1 cellular context compared by ENCODE assay signal in genomic region chr10:102432162-102432950, GRCh38.
TF ChIP-seq lines count a peak whose summit lies in the region.

Gene CUEDC2 (minus strand): TSS chr10:102432574. CDS start chr10:102425188, 7,386 bp downstream.

TF ChIP-seq in HepG2, 621 proteins besides CTCF, POLR2A, EP300 and RAD21 (continued from another document and continues in another):
- TF ChIP-seq HOMEZ (CRISPR knock-in tag; IDR thresholded peaks at IDR 0.05; ENCODE audit: low read depth) = 0 out of 2 replicates have a peak, but pooled peaks have one; percentile 15
- TF ChIP-seq AGO1 (IDR thresholded peaks at IDR 0.05; ENCODE audit: low read depth, low read length, poor library complexity, severe bottlenecking) = peak; percentile 68
- TF ChIP-seq THAP11 (CRISPR knock-in tag; IDR thresholded peaks at IDR 0.05) = peak; percentile 94
- TF ChIP-seq, protein P1, sequence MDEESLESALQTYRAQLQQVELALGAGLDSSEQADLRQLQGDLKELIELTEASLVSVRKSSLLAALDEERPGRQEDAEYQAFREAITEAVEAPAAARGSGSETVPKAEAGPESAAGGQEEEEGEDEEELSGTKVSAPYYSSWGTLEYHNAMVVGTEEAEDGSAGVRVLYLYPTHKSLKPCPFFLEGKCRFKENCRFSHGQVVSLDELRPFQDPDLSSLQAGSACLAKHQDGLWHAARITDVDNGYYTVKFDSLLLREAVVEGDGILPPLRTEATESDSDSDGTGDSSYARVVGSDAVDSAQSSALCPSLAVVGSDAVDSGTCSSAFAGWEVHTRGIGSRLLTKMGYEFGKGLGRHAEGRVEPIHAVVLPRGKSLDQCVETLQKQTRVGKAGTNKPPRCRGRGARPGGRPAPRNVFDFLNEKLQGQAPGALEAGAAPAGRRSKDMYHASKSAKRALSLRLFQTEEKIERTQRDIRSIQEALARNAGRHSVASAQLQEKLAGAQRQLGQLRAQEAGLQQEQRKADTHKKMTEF (CRISPR knock-in tag; IDR thresholded peaks at IDR 0.05) = peak; percentile 84
- TF ChIP-seq ZNF792 (CRISPR knock-in tag; IDR thresholded peaks at IDR 0.05) = peak; percentile 67; the same call in 1 of the 2 replicates
- TF ChIP-seq CBX5 (CRISPR knock-in tag; IDR thresholded peaks at IDR 0.05; ENCODE audit: borderline replicate concordance) = peak; percentile 83
- TF ChIP-seq RBFOX2 (IDR thresholded peaks at IDR 0.05; ENCODE audit: low read depth, low read length) = peak; percentile 87
- TF ChIP-seq, protein P2, sequence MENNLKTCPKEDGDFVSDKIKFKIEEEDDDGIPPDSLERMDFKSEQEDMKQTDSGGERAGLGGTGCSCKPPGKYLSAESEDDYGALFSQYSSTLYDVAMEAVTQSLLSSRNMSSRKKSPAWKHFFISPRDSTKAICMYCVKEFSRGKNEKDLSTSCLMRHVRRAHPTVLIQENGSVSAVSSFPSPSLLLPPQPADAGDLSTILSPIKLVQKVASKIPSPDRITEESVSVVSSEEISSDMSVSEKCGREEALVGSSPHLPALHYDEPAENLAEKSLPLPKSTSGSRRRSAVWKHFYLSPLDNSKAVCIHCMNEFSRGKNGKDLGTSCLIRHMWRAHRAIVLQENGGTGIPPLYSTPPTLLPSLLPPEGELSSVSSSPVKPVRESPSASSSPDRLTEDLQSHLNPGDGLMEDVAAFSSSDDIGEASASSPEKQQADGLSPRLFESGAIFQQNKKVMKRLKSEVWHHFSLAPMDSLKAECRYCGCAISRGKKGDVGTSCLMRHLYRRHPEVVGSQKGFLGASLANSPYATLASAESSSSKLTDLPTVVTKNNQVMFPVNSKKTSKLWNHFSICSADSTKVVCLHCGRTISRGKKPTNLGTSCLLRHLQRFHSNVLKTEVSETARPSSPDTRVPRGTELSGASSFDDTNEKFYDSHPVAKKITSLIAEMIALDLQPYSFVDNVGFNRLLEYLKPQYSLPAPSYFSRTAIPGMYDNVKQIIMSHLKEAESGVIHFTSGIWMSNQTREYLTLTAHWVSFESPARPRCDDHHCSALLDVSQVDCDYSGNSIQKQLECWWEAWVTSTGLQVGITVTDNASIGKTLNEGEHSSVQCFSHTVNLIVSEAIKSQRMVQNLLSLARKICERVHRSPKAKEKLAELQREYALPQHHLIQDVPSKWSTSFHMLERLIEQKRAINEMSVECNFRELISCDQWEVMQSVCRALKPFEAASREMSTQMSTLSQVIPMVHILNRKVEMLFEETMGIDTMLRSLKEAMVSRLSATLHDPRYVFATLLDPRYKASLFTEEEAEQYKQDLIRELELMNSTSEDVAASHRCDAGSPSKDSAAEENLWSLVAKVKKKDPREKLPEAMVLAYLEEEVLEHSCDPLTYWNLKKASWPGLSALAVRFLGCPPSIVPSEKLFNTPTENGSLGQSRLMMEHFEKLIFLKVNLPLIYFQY (CRISPR knock-in tag; IDR thresholded peaks at IDR 0.05; ENCODE audit: borderline replicate concordance) = peak; percentile 70; the same call in 1 of the 2 replicates
- TF ChIP-seq KLF11 (CRISPR knock-in tag; IDR thresholded peaks at IDR 0.05) = peak; percentile 58; the same call in 1 of the 2 replicates
- 0 out of 2 replicates have a peak, but pooled peaks have one; percentile 21 for TF ChIP-seq FOXO1 (CRISPR knock-in tag; IDR thresholded peaks at IDR 0.05)
- TF ChIP-seq ZNF598 (CRISPR knock-in tag; IDR thresholded peaks at IDR 0.05; ENCODE audit: borderline replicate concordance) = peak; percentile 75
- TF ChIP-seq NAIF1 (CRISPR knock-in tag; IDR thresholded peaks at IDR 0.05; ENCODE audit: borderline replicate concordance) = peak; percentile 58; the same call in 1 of the 2 replicates
- TF ChIP-seq ZNF230 (CRISPR knock-in tag; IDR thresholded peaks at IDR 0.05) = peak; percentile 42; the same call in 1 of the 2 replicates
- TF ChIP-seq, protein P3, sequence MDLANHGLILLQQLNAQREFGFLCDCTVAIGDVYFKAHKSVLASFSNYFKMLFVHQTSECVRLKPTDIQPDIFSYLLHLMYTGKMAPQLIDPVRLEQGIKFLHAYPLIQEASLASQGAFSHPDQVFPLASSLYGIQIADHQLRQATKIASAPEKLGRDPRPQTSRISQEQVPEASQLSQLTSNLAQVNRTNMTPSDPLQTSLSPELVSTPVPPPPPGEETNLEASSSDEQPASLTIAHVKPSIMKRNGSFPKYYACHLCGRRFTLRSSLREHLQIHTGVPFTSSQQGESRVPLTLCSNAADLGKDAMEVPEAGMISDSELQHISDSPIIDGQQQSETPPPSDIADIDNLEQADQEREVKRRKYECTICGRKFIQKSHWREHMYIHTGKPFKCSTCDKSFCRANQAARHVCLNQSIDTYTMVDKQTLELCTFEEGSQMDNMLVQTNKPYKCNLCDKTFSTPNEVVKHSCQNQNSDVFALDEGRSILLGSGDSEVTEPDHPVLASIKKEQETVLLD (CRISPR knock-in tag; IDR thresholded peaks at IDR 0.05; ENCODE audit: low read depth) = peak; percentile 28; the same call in 1 of the 2 replicates
- peak; percentile 79; the same call in 1 of the 2 replicates for TF ChIP-seq KMT2A (CRISPR knock-in tag; IDR thresholded peaks at IDR 0.05)
- TF ChIP-seq CBFB (CRISPR knock-in tag; IDR thresholded peaks at IDR 0.05) = peak; percentile 48; the same call in 1 of the 2 replicates
- TF ChIP-seq ZNF484 (CRISPR knock-in tag; IDR thresholded peaks at IDR 0.05; ENCODE audit: borderline replicate concordance, low read depth) = no peak
- TF ChIP-seq SIX1 (CRISPR knock-in tag; IDR thresholded peaks at IDR 0.05; ENCODE audit: borderline replicate concordance) = peak; percentile 34; the same call in 1 of the 2 replicates
- TF ChIP-seq ZNF468 (CRISPR knock-in tag; IDR thresholded peaks at IDR 0.05) = 0 out of 2 replicates have a peak, but pooled peaks have one; percentile 47
- peak; percentile 60; the same call in 1 of the 2 replicates for TF ChIP-seq ISL2 (CRISPR knock-in tag; IDR thresholded peaks at IDR 0.05)
- 0 out of 2 replicates have a peak, but pooled peaks have one; percentile 24 for TF ChIP-seq HMG20B (CRISPR knock-in tag; conservative IDR thresholded peaks at IDR 0.05)
- TF ChIP-seq ZNF337 (CRISPR knock-in tag; IDR thresholded peaks at IDR 0.05; ENCODE audit: borderline replicate concordance, low read depth) = peak; percentile 55; the same call in 1 of the 2 replicates
- peak; percentile 37; the same call in 1 of the 2 replicates for TF ChIP-seq MTA1 (CRISPR knock-in tag; IDR thresholded peaks at IDR 0.05; ENCODE audit: borderline replicate concordance)
- TF ChIP-seq SMAD1 (CRISPR knock-in tag; IDR thresholded peaks at IDR 0.05; ENCODE audit: borderline replicate concordance, low read depth) = no peak
- peak; percentile 54; the same call in 1 of the 2 replicates for TF ChIP-seq FOSL2 (CRISPR knock-in tag; IDR thresholded peaks at IDR 0.05)
- TF ChIP-seq ZNF205 (CRISPR knock-in tag; IDR thresholded peaks at IDR 0.05) = peak; percentile 56; the same call in 1 of the 2 replicates
- no peak for TF ChIP-seq MLLT10 (CRISPR knock-in tag; IDR thresholded peaks at IDR 0.05)
- peak; percentile 73 for TF ChIP-seq ZNF143 (CRISPR knock-in tag; IDR thresholded peaks at IDR 0.05)
- peak; percentile 87 for TF ChIP-seq IKZF4 (CRISPR knock-in tag; IDR thresholded peaks at IDR 0.05; ENCODE audit: borderline replicate concordance, low read depth, not compliant biosample characterization)
- TF ChIP-seq SRF (IDR thresholded peaks at IDR 0.05; ENCODE audit: low read depth, low read length) = no peak
- peak; percentile 48; the same call in 1 of the 2 replicates for TF ChIP-seq ZNF609 (CRISPR knock-in tag; IDR thresholded peaks at IDR 0.05; ENCODE audit: borderline replicate concordance)
- TF ChIP-seq MEIS2 (CRISPR knock-in tag; IDR thresholded peaks at IDR 0.05) = no peak
- peak; percentile 8; the same call in 1 of the 2 replicates for TF ChIP-seq SPEN (CRISPR knock-in tag; IDR thresholded peaks at IDR 0.05; ENCODE audit: low read depth)
- TF ChIP-seq LCORL (IDR thresholded peaks at IDR 0.05) = 0 out of 2 replicates have a peak, but pooled peaks have one; percentile 9
- peak; percentile 71 for TF ChIP-seq LCORL (CRISPR knock-in tag; IDR thresholded peaks at IDR 0.05)
- TF ChIP-seq ARID4A (CRISPR knock-in tag; IDR thresholded peaks at IDR 0.05; ENCODE audit: borderline replicate concordance) = peak; percentile 86; the same call in 1 of the 2 replicates
- peak; percentile 79 for TF ChIP-seq POLR2G (IDR thresholded peaks at IDR 0.05; ENCODE audit: low read depth, low read length)
- peak; percentile 90 for TF ChIP-seq SP4 (CRISPR knock-in tag; IDR thresholded peaks at IDR 0.05)
- TF ChIP-seq ZFYVE20 (CRISPR knock-in tag; IDR thresholded peaks at IDR 0.05; ENCODE audit: borderline replicate concordance, low read depth) = no peak
- 0 out of 2 replicates have a peak, but pooled peaks have one; percentile 61 for TF ChIP-seq ZBTB20 (CRISPR knock-in tag; IDR thresholded peaks at IDR 0.05; ENCODE audit: borderline replicate concordance, low read depth)
- TF ChIP-seq HNF4G (IDR thresholded peaks at IDR 0.05; ENCODE audit: borderline replicate concordance, low read depth, low read length) = peak; percentile 50; the same call in 1 of the 2 replicates
- no peak for TF ChIP-seq HNF4G (CRISPR knock-in tag; IDR thresholded peaks at IDR 0.05; ENCODE audit: borderline replicate concordance, low read depth)
- no peak for TF ChIP-seq SOX13 (IDR thresholded peaks at IDR 0.05)
- peak in 1 of 2 experiments; percentile 51; a peak in 1 of 4 replicates for TF ChIP-seq SOX13 (CRISPR knock-in tag; conservative IDR thresholded peaks at IDR 0.05 in 1 of 2, IDR thresholded peaks at IDR 0.05 in 1 of 2)
- TF ChIP-seq ZNF616 (CRISPR knock-in tag; IDR thresholded peaks at IDR 0.05; ENCODE audit: low read depth) = peak; percentile 58; the same call in 1 of the 2 replicates
